In the genomic region with DNA sequence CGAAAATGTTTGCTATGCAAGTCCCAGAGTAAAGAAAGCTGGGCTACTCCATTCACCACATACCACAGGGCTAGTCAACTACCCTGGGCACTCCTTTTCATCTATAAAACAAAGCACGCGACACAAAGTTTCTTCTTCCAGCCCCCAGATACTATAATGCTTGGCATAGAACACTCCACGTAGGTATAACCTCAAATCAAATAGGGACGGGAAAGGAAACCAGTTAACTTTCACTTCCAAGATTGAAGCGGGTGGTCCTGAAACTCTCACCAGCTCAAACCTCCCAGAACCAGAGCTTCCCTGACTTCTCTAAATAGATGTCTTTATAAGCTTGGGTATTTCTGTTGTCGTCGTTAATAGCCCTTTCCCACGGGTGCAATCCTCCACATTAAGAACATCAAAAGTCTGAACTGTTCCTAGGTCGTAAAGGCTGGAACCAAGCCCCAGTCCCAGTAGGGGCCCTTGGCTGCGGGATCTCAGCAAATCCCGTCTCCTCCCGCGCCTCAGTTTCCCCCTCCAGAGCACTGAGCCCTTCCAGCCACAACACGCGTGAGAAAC, we compare ENCODE assay signal across 8 cellular contexts. TPM values are rescaled to one million over a fixed set of nuclear protein-coding genes. Genes with fewer than 3 reads are reported as not detected.
DNase-seq lines count a peak whose midpoint lies in the region; ATAC-seq and TF ChIP-seq lines count a peak whose summit lies in the region.

No MANE protein-coding gene starts in this region.

- peak overlapping the region; percentile 73 for H2AFZ ChIP-seq in neuron (ENCODE audit: low read depth, low read length)

- H3K27me3 ChIP-seq in A673 (replicated peaks; ENCODE audit: insufficient read depth, low read depth, low read length, poor library complexity) (no peaks in the 10 kb centered on the region), neuron (ENCODE audit: insufficient read depth, low read length) (no peaks in the 10 kb centered on the region)

- intact Hi-C loops in A673 (cut with micrococcal nuclease; ENCODE audit: unreplicated experiment): loop anchor here (1.0 to 5.0 kb wide), 2 partner anchors 33 to 45 kb away; partner anchors contain the start of gene GOLGA5

- POLR2A ChIA-PET in A673 (lab: Charles Lee; ENCODE audit: low non-redundant PET): interaction anchor here (0.6 kb wide), 2 partner anchors 204 to 777 kb away, joined by 4 to 10 read pairs; no protein-coding TSS in a partner anchor

- no peaks in the 10 kb centered on the region for H3K9me3 ChIP-seq in A673 (ENCODE audit: low read depth, low read length, poor library complexity, severe bottlenecking)
- no peaks in the 10 kb centered on the region for H3K9me3 ChIP-seq in neuron (ENCODE audit: low read length)

- BruUV-seq in A673 (replicated peaks; lab: Mats Ljungman, UMichigan): TSS peak; percentile 58

- TF ChIP-seq CTCF in A673 (conservative IDR thresholded peaks at IDR 0.05; ENCODE audit: low read depth, low read length) (no peak), fibroblast of mammary gland (conservative IDR thresholded peaks at IDR 0.05; ENCODE audit: control insufficient read depth, insufficient read depth, low read depth, low read length) (no peak)

- H3K36me3 ChIP-seq in A673 (ENCODE audit: insufficient read depth, low read length, poor library complexity, severe bottlenecking) (no peaks in the 10 kb centered on the region), neuron (ENCODE audit: insufficient read depth, low read length) (no peaks in the 10 kb centered on the region)

- H3K4me1 ChIP-seq in A673 (ENCODE audit: insufficient read depth, low read length, poor library complexity, severe bottlenecking): peaks cover 6% of the 10 kb centered on the region
- H3K4me1 ChIP-seq in neuron (ENCODE audit: insufficient read depth, low read length): peaks cover 8% of the 10 kb centered on the region

- ATAC-seq in GM18909 (IDR thresholded peaks at IDR 0.05; ENCODE audit: poor library complexity, unreplicated experiment) (peak; percentile 14), SK-N-SH treated with all-trans-retinoic acid at 6 μM for 48 hours (peak; percentile 24), HG02970 (IDR thresholded peaks at IDR 0.05; ENCODE audit: low FRiP score, unreplicated experiment) (no peak)

- CTCF ChIA-PET in A673 (lab: Charles Lee): interaction anchor here (1.6 kb wide), 1 partner anchor 36 kb away, joined by 3 read pairs; no protein-coding TSS in a partner anchor

- H3K27ac ChIP-seq in A673 (ENCODE audit: low read depth, low read length, poor library complexity, severe bottlenecking): peak overlapping the region; percentile 77

- H3K4me3 ChIP-seq in A673 (ENCODE audit: low read depth, low read length, poor library complexity, severe bottlenecking): peak overlapping the region; percentile 83
- H3K4me3 ChIP-seq in fibroblast of mammary gland (ENCODE audit: control insufficient read depth, low read depth, low read length): peak overlapping the region; percentile 79
- H3K4me3 ChIP-seq in neuron (ENCODE audit: low read length): peak overlapping the region; percentile 92

- no peak for DNase-seq in A673 (ENCODE audit: low spot score)
- no peak for DNase-seq in fibroblast of mammary gland (ENCODE audit: low read depth)
- DNase-seq in A172 (ENCODE audit: low spot score): no peak
- DNase-seq in NK-92 (lab: John Stamatoyannopoulos, UW; ENCODE audit: unreplicated experiment): no peak

TF ChIP-seq in SK-N-SH treated with all-trans-retinoic acid at 6 μM for 48 hours, 23 proteins besides CTCF, POLR2A, EP300 and RAD21:
- TF ChIP-seq TOX (CRISPR knock-in tag; IDR thresholded peaks at IDR 0.05; ENCODE audit: borderline replicate concordance): no peak
- TF ChIP-seq PPARA (CRISPR knock-in tag; IDR thresholded peaks at IDR 0.05; ENCODE audit: borderline replicate concordance): no peak
- TF ChIP-seq POU6F1 (CRISPR knock-in tag; IDR thresholded peaks at IDR 0.05; ENCODE audit: borderline replicate concordance, low read depth): no peak
- no peak for TF ChIP-seq ZC3H10 (CRISPR knock-in tag; IDR thresholded peaks at IDR 0.05)
TF ChIP-seq in SK-N-SH treated with all-trans-retinoic acid at 6 μM for 48 hours: peak in this region for 0.

RNA-seq across cellular contexts. Expression of gene LGMN, which starts 0.6 kb away (rescaled TPM):
- 34.6 and 39.8 TPM in 2 replicates for total RNA-seq in A673 (2021)
- 13.0 and 21.3 TPM in 2 replicates for total RNA-seq in A172 (2014; rRNA removed; shearing (Covaris generic))

RNA-seq across cellular contexts. Expression of gene GOLGA5, which starts 46.3 kb away (rescaled TPM):
- total RNA-seq in A673 (2021): 21.3 and 24.4 TPM in 2 replicates
- total RNA-seq in A172 (2014; rRNA removed; shearing (Covaris generic)): 24.7 and 28.1 TPM in 2 replicates
